ENCODE assay signal across 22 cellular contexts in genomic region chr7:2926120-2926897, GRCh38.
DNase-seq lines count a peak whose midpoint lies in the region; ATAC-seq and TF ChIP-seq lines count a peak whose summit lies in the region.
"Had no signal": no experiment of that assay in that cellular context is flagged by ENCODE, and none has a peak within 500 bp of the region (broad histone marks: within the 10 kb centered on the region; RNA-seq: fewer than 3 reads in every experiment).

No MANE protein-coding gene starts in this region.

- H3K9me3 Mint-ChIP-seq in activated CD8-positive, alpha-beta T cell treated with anti-CD3 and anti-CD28 coated beads, Interleukin-2, amount 10 ng/mL, durations not matched to agents 7 days and 5 days (ENCODE audit: insufficient read depth) = no peaks in the 10 kb centered on the region
- H3K9me3 Mint-ChIP-seq: activated B cell treated with CpG ODN at 0.5 μM for 24 hours; T-helper 1 cell treated with Interleukin-12 subunit alpha and Interleukin-12 subunit beta and Interleukin-4 antibody, amounts not matched to agents 30 μg/mL and 1 μg/mL, for 36 hours had no signal

- peaks cover 50% of the 10 kb centered on the region for H3K36me3 Mint-ChIP-seq in activated CD8-positive, alpha-beta T cell treated with anti-CD3 and anti-CD28 coated beads, Interleukin-2, amount 10 ng/mL, durations not matched to agents 7 days and 5 days (ENCODE audit: low read depth)

- peak; percentile 13 for DNase-seq in left cardiac atrium
- no peak for DNase-seq in Right ventricle myocardium inferior (ENCODE audit: missing footprints)
- DNase-seq in activated CD8-positive, alpha-beta T cell treated with anti-CD3 and anti-CD28 coated beads, Interleukin-2, amount 10 ng/mL, durations not matched to agents 7 days and 5 days = no peak
- DNase-seq in lower lobe of right lung = peak; percentile 20
- DNase-seq in upper lobe of right lung = peak; percentile 26
- no peak for DNase-seq in uterus
- DNase-seq in psoas muscle = no peak
- DNase-seq: activated B cell treated with CpG ODN at 0.5 μM for 24 hours; activated gamma-delta T cell treated with Interleukin-2 at 50 U/mL for 16 hours; COR-L47; dermis blood vessel endothelial cell; foreskin melanocyte; HCEC 1CT; NCI-H1694; NCI-H2227 treated with DMSO at 0.1 percent for 48 hours; occipital lobe; stimulated activated CD4-positive, alpha-beta T cell treated with anti-CD3 and anti-CD28 coated beads, Interleukin-1b, Interleukin-23, amount 100 ng/mL, for 48 hours had no signal

- no peaks in the 10 kb centered on the region for H3K27me3 Mint-ChIP-seq in activated CD8-positive, alpha-beta T cell treated with anti-CD3 and anti-CD28 coated beads, Interleukin-2, amount 10 ng/mL, durations not matched to agents 7 days and 5 days (ENCODE audit: low read depth)
- H3K27me3 Mint-ChIP-seq: activated B cell treated with CpG ODN at 0.5 μM for 24 hours had no signal

- no peak overlapping the region for H3K4me3 Mint-ChIP-seq in activated CD8-positive, alpha-beta T cell treated with anti-CD3 and anti-CD28 coated beads, Interleukin-2, amount 10 ng/mL, durations not matched to agents 7 days and 5 days
- H3K4me3 Mint-ChIP-seq: activated B cell treated with CpG ODN at 0.5 μM for 24 hours; T-helper 1 cell treated with Interleukin-12 subunit alpha and Interleukin-12 subunit beta and Interleukin-4 antibody, amounts not matched to agents 30 μg/mL and 1 μg/mL, for 36 hours had no signal

- intact Hi-C loops in left cardiac atrium (cut with DNase I) = no loop called here
- intact Hi-C loops in Right ventricle myocardium inferior (cut with DNase I) = no loop called here
- intact Hi-C loops in lower lobe of right lung (cut with DNase I) = no loop called here
- intact Hi-C loops in upper lobe of right lung (cut with DNase I) = no loop called here
- intact Hi-C loops in uterus (cut with DNase I; ENCODE audit: low total_unique reads) = no loop called here
- intact Hi-C loops in psoas muscle (cut with DNase I) = no loop called here

- WGBS in psoas muscle, 3 donors = 87 to 92% (median 90%) methylated on average over 18 of the region's 18 CpGs

- no peak for ATAC-seq in left cardiac atrium
- no peak for ATAC-seq in Right ventricle myocardium inferior
- ATAC-seq in activated CD8-positive, alpha-beta T cell treated with anti-CD3 and anti-CD28 coated beads, Interleukin-2, amount 10 ng/mL, durations not matched to agents 7 days and 5 days = no peak
- ATAC-seq in lower lobe of right lung = no peak
- ATAC-seq in upper lobe of right lung = no peak
- ATAC-seq in psoas muscle = no peak
- no peak for ATAC-seq in HG03175 (IDR thresholded peaks at IDR 0.05; ENCODE audit: unreplicated experiment)
- ATAC-seq: HepG2, mucosa of descending colon had no signal

- no peaks in the 10 kb centered on the region for H3K4me1 Mint-ChIP-seq in activated CD8-positive, alpha-beta T cell treated with anti-CD3 and anti-CD28 coated beads, Interleukin-2, amount 10 ng/mL, durations not matched to agents 7 days and 5 days (ENCODE audit: low read depth)
- H3K4me1 Mint-ChIP-seq: activated B cell treated with CpG ODN at 0.5 μM for 24 hours had no signal

- no peaks in the 10 kb centered on the region for H3K36me3 ChIP-seq in lower lobe of right lung
- no peaks in the 10 kb centered on the region for H3K36me3 ChIP-seq in upper lobe of right lung
- H3K36me3 ChIP-seq in uterus = no peaks in the 10 kb centered on the region
- no peaks in the 10 kb centered on the region for H3K36me3 ChIP-seq in psoas muscle (ENCODE audit: insufficient read depth in 1 of 2, low read depth in 1 of 2)

- H3K4me1 ChIP-seq in lower lobe of right lung (no peaks in the 10 kb centered on the region), upper lobe of right lung (no peaks in the 10 kb centered on the region), uterus (no peaks in the 10 kb centered on the region), psoas muscle (no peaks in the 10 kb centered on the region)

- TF ChIP-seq POLR2A in uterus (IDR thresholded peaks at IDR 0.05) = no peak

- H3K4me3 ChIP-seq in lower lobe of right lung (no peak overlapping the region), upper lobe of right lung (no peak overlapping the region), uterus (no peak overlapping the region), psoas muscle (no peak overlapping the region)
- H3K4me3 ChIP-seq: mucosa of descending colon had no signal

- H3K27ac ChIP-seq in lower lobe of right lung = no peak overlapping the region
- no peak overlapping the region for H3K27ac ChIP-seq in upper lobe of right lung
- no peak overlapping the region for H3K27ac ChIP-seq in uterus
- no peak overlapping the region for H3K27ac ChIP-seq in psoas muscle
- H3K27ac ChIP-seq: epithelial cell of prostate had no signal

- POLR2A ChIA-PET in activated CD8-positive, alpha-beta T cell treated with anti-CD3 and anti-CD28 coated beads, Interleukin-2, amount 10 ng/mL, durations not matched to agents 7 days and 5 days (lab: Charles Lee) = interaction anchor here (1.3 kb wide), 1 partner anchor 12 kb away, joined by 4 read pairs; no protein-coding TSS in a partner anchor

- peak overlapping the region; percentile 79 for H3K27ac Mint-ChIP-seq in activated CD8-positive, alpha-beta T cell treated with anti-CD3 and anti-CD28 coated beads, Interleukin-2, amount 10 ng/mL, durations not matched to agents 7 days and 5 days
- H3K27ac Mint-ChIP-seq: activated B cell treated with CpG ODN at 0.5 μM for 24 hours; T-helper 1 cell treated with Interleukin-12 subunit alpha and Interleukin-12 subunit beta and Interleukin-4 antibody, amounts not matched to agents 30 μg/mL and 1 μg/mL, for 36 hours had no signal

- H3K27me3 ChIP-seq in lower lobe of right lung (ENCODE audit: low read depth) (peaks cover 11% of the 10 kb centered on the region), upper lobe of right lung (no peaks in the 10 kb centered on the region), uterus (no peaks in the 10 kb centered on the region), psoas muscle (ENCODE audit: insufficient read depth in 3 of 3, low read length in 2 of 3) (peaks cover 0 to 45% (median 24%) of the 10 kb centered on the region in 3 donors)

- no peaks in the 10 kb centered on the region for H3K9me3 ChIP-seq in lower lobe of right lung
- H3K9me3 ChIP-seq in upper lobe of right lung = no peaks in the 10 kb centered on the region
- no peaks in the 10 kb centered on the region for H3K9me3 ChIP-seq in uterus
- no peaks in the 10 kb centered on the region for H3K9me3 ChIP-seq in psoas muscle
- H3K9me3 ChIP-seq: mucosa of descending colon had no signal

- TF ChIP-seq CTCF in lower lobe of right lung (IDR thresholded peaks at IDR 0.05) (no peak), upper lobe of right lung (IDR thresholded peaks at IDR 0.05) (no peak), uterus (IDR thresholded peaks at IDR 0.05) (no peak), psoas muscle (IDR thresholded peaks at IDR 0.05) (no peak)

- CTCF ChIA-PET in activated CD8-positive, alpha-beta T cell treated with anti-CD3 and anti-CD28 coated beads, Interleukin-2, amount 10 ng/mL, durations not matched to agents 7 days and 5 days (lab: Charles Lee) = no interaction called here

Comparison
In these comparisons a context has a peak if more than half of its experiments do, and no peak if none do; other contexts are left out.
1. DNase-seq: peak in left cardiac atrium (single experiment), lower lobe of right lung (single experiment) and upper lobe of right lung (single experiment); none in Right ventricle myocardium inferior (single experiment), activated CD8-positive, alpha-beta T cell treated with anti-CD3 and anti-CD28 coated beads, Interleukin-2, amount 10 ng/mL, durations not matched to agents 7 days and 5 days (single experiment), uterus (0 of 2) and psoas muscle (0 of 2).